In genomic region chr12:132276066-132276719, GRCh38 we compare ENCODE assay signal across 26 cellular contexts. TPM values are rescaled to one million over a fixed set of nuclear protein-coding genes. Genes with fewer than 3 reads are reported as not detected.
"Had no signal": no experiment of that assay in that cellular context is flagged by ENCODE, and none has a peak within 500 bp of the region (broad histone marks: within the 10 kb centered on the region; RNA-seq: fewer than 3 reads in every experiment).

No MANE protein-coding gene starts in this region.

- H3K9me3 Mint-ChIP-seq: activated naive CD4-positive, alpha-beta T cell treated with anti-CD3 and anti-CD28 coated beads, Interleukin-2, amount 50 U/mL, for 24 hours; activated T-cell treated with anti-CD3 and anti-CD28 coated beads, Interleukin-2, amount 50 U/mL, for 24 hours; activated T-helper 1 cell treated with anti-CD3 and anti-CD28 coated beads, Interleukin-12 subunit alpha, Interleukin-12 subunit beta, Interleukin-2, Interleukin-4 antibody, amounts not matched to agents 30 ng/mL and 10 ng/mL and 1 ng/mL, durations not matched to agents 14 hours and 24 hours and 36 hours; T-helper 1 cell treated with Interleukin-12 subunit alpha and Interleukin-12 subunit beta and Interleukin-4 antibody, amounts not matched to agents 30 μg/mL and 1 μg/mL, for 36 hours had no signal

- H3K9me3 ChIP-seq: MG63, Peyer's patch had no signal

- H3K36me3 Mint-ChIP-seq: activated CD8-positive, alpha-beta memory T cell treated with anti-CD3 and anti-CD28 coated beads, Interleukin-2, amount 10 ng/mL, durations not matched to agents 7 days and 5 days; activated naive CD4-positive, alpha-beta T cell treated with anti-CD3 and anti-CD28 coated beads, Interleukin-2, amount 50 U/mL, for 24 hours had no signal

- ATAC-seq: activated CD4-positive, CD25-positive, alpha-beta regulatory T cell treated with anti-CD3 and anti-CD28 coated beads, Interleukin-2, amount 50 U/mL, for 24 hours; activated CD8-positive, alpha-beta memory T cell treated with anti-CD3 and anti-CD28 coated beads, Interleukin-2, amount 10 ng/mL, durations not matched to agents 7 days and 5 days had no signal

- H3K27ac Mint-ChIP-seq: activated CD8-positive, alpha-beta memory T cell treated with anti-CD3 and anti-CD28 coated beads, Interleukin-2, amount 10 ng/mL, durations not matched to agents 7 days and 5 days; activated naive CD4-positive, alpha-beta T cell treated with anti-CD3 and anti-CD28 coated beads, Interleukin-2, amount 50 U/mL, for 24 hours; activated T-cell treated with anti-CD3 and anti-CD28 coated beads, Interleukin-2, amount 50 U/mL, for 24 hours; activated T-helper 1 cell treated with anti-CD3 and anti-CD28 coated beads, Interleukin-12 subunit alpha, Interleukin-12 subunit beta, Interleukin-2, Interleukin-4 antibody, amounts not matched to agents 30 ng/mL and 10 ng/mL and 1 ng/mL, durations not matched to agents 14 hours and 24 hours and 36 hours; T-helper 1 cell treated with Interleukin-12 subunit alpha and Interleukin-12 subunit beta and Interleukin-4 antibody, amounts not matched to agents 30 μg/mL and 1 μg/mL, for 36 hours had no signal

- H3K27me3 Mint-ChIP-seq: activated CD8-positive, alpha-beta memory T cell treated with anti-CD3 and anti-CD28 coated beads, Interleukin-2, amount 10 ng/mL, durations not matched to agents 7 days and 5 days had no signal

- DNase-seq: activated CD4-positive, alpha-beta T cell treated with anti-CD3 and anti-CD28 coated beads for 48 hours; activated CD4-positive, alpha-beta T cell treated with anti-CD3 and anti-CD28 coated beads, Interleukin-2, amount 50 U/mL, for 48 hours; activated CD8-positive, alpha-beta memory T cell treated with anti-CD3 and anti-CD28 coated beads, Interleukin-2, amount 10 ng/mL, durations not matched to agents 7 days and 5 days; activated effector memory CD4-positive, alpha-beta T cell treated with Interleukin-2 at 50 U/mL for 16 hours; activated naive CD4-positive, alpha-beta T cell; activated T-cell treated with anti-CD3 and anti-CD28 coated beads, Interleukin-2, amount 50 U/mL, for 24 hours; MG63; MV-4-11; NCI-H1092 treated with DMSO at 0.1 percent for 48 hours; NCI-H1417 treated with DMSO at 0.1 percent for 48 hours; NCI-H1694 treated with DMSO at 0.1 percent for 48 hours; NCI-H2029 treated with DMSO at 0.1 percent for 48 hours; NCI-H345; NCI-H510A; NCI-H69; NK-92 treated with Interleukin-12 subunit alpha and Interleukin-12 subunit beta, amount 100 ng/mL, for 24 hours; OCI-M1; Peyer's patch; SHP77 treated with DMSO at 0.1 percent for 48 hours had no signal

- H3K4me3 Mint-ChIP-seq: activated CD8-positive, alpha-beta memory T cell treated with anti-CD3 and anti-CD28 coated beads, Interleukin-2, amount 10 ng/mL, durations not matched to agents 7 days and 5 days; activated naive CD4-positive, alpha-beta T cell treated with anti-CD3 and anti-CD28 coated beads, Interleukin-2, amount 50 U/mL, for 24 hours; activated T-cell treated with anti-CD3 and anti-CD28 coated beads, Interleukin-2, amount 50 U/mL, for 24 hours; activated T-helper 1 cell treated with anti-CD3 and anti-CD28 coated beads, Interleukin-12 subunit alpha, Interleukin-12 subunit beta, Interleukin-2, Interleukin-4 antibody, amounts not matched to agents 30 ng/mL and 10 ng/mL and 1 ng/mL, durations not matched to agents 14 hours and 24 hours and 36 hours; T-helper 1 cell treated with Interleukin-12 subunit alpha and Interleukin-12 subunit beta and Interleukin-4 antibody, amounts not matched to agents 30 μg/mL and 1 μg/mL, for 36 hours had no signal

- H3K27ac ChIP-seq: Peyer's patch, RWPE1 had no signal

- H3K4me1 Mint-ChIP-seq: activated CD8-positive, alpha-beta memory T cell treated with anti-CD3 and anti-CD28 coated beads, Interleukin-2, amount 10 ng/mL, durations not matched to agents 7 days and 5 days; activated naive CD4-positive, alpha-beta T cell treated with anti-CD3 and anti-CD28 coated beads, Interleukin-2, amount 50 U/mL, for 24 hours had no signal

- H3K4me3 ChIP-seq: MG63, Peyer's patch had no signal

- H3K36me3 ChIP-seq: MG63, Peyer's patch had no signal

- H3K27me3 ChIP-seq: MG63, Peyer's patch had no signal

RNA-seq across cellular contexts. Expression of gene GALNT9, which starts 53.2 kb away (rescaled TPM):
- total RNA-seq: activated CD8-positive, alpha-beta memory T cell treated with anti-CD3 and anti-CD28 coated beads, Interleukin-2, amount 10 ng/mL, durations not matched to agents 7 days and 5 days; activated T-helper 1 cell treated with anti-CD3 and anti-CD28 coated beads, Interleukin-12 subunit alpha, Interleukin-12 subunit beta, Interleukin-2, Interleukin-4 antibody, amounts not matched to agents 30 ng/mL and 10 ng/mL and 1 ng/mL, durations not matched to agents 14 hours and 24 hours and 36 hours; Peyer's patch; SK-MEL-5 had no signal
- polyA plus RNA-seq: aorta had no signal
